16 cellular contexts compared by ENCODE assay signal in the genomic region with DNA sequence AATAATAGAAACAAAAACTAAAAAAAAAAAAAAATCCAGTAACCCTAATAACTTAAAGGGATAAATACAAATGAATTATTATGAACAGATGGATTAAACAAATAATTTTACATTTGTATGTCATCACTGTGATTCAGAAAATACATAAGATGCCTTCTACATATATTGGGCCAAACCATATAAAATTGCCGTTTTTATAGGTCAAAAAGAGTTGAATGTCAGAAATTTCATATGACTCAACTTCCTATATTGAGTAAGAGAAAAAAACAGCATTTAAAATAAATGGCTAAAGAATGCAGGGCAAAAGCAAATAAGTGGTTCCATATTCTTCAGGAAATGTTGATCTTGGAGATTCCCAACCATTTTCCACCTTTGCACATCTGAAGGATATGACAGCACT. TPM values are rescaled to one million over a fixed set of nuclear protein-coding genes. Genes with fewer than 3 reads are reported as not detected.
DNase-seq lines count a peak whose midpoint lies in the region; ATAC-seq and TF ChIP-seq lines count a peak whose summit lies in the region.
"Had no signal": no experiment of that assay in that cellular context is flagged by ENCODE, and none has a peak within 500 bp of the region (broad histone marks: within the 10 kb centered on the region; RNA-seq: fewer than 3 reads in every experiment).

No MANE protein-coding gene starts in this region.

- H3K4me1 Mint-ChIP-seq in activated CD4-positive, alpha-beta memory T cell treated with anti-CD3 and anti-CD28 coated beads, Interleukin-2, amount 10 ng/mL, durations not matched to agents 7 days and 5 days, result peaks cover 10% of the 10 kb centered on the region
- H3K4me1 Mint-ChIP-seq in nephron progenitor cell, result no peaks in the 10 kb centered on the region
- H3K4me1 Mint-ChIP-seq: GM23338 had no signal

- H3K4me2 ChIP-seq in osteoblast (ENCODE audit: insufficient read depth, low read length), result no peak overlapping the region
- H3K4me2 ChIP-seq: GM23338 had no signal

- in situ Hi-C loops in gastrocnemius medialis (cut with MboI; ENCODE audit: low sequenced_read_pairs in 4 of 4), result loop anchor here in 3 of 4 donors (25.0 kb wide), 2 partner anchors 1045 to 1205 kb away; a partner anchor contains a TSS

- no peaks in the 10 kb centered on the region for H3K27me3 Mint-ChIP-seq in activated CD4-positive, alpha-beta memory T cell treated with anti-CD3 and anti-CD28 coated beads, Interleukin-2, amount 10 ng/mL, durations not matched to agents 7 days and 5 days
- no peaks in the 10 kb centered on the region for H3K27me3 Mint-ChIP-seq in nephron progenitor cell (ENCODE audit: low read depth, poor library complexity)

- H4K20me1 ChIP-seq in osteoblast (ENCODE audit: insufficient read depth, low read length), result no peaks in the 10 kb centered on the region

- TF ChIP-seq CTCF in choroid plexus epithelial cell (conservative IDR thresholded peaks at IDR 0.05; ENCODE audit: low read depth, low read length) (no peak), osteoblast (IDR thresholded peaks at IDR 0.05; ENCODE audit: extremely low read depth, low read depth, low read length) (no peak), nephron progenitor cell (IDR thresholded peaks at IDR 0.05) (no peak), gastrocnemius medialis (IDR thresholded peaks at IDR 0.05 in 4 of 5, conservative IDR thresholded peaks at IDR 0.05 in 1 of 5) (no peak)

- H3K9me3 ChIP-seq in osteoblast (ENCODE audit: low read depth, low read length), result no peaks in the 10 kb centered on the region
- H3K9me3 ChIP-seq in gastrocnemius medialis, result no peaks in the 10 kb centered on the region

- CTCF ChIA-PET in activated CD4-positive, alpha-beta memory T cell treated with anti-CD3 and anti-CD28 coated beads, Interleukin-2, amount 10 ng/mL, durations not matched to agents 7 days and 5 days (lab: Charles Lee), result no interaction called here

- peaks cover 11% of the 10 kb centered on the region for H3K79me2 ChIP-seq in osteoblast (ENCODE audit: insufficient read depth, low read length)

- no peak overlapping the region for H3K4me3 Mint-ChIP-seq in activated CD4-positive, alpha-beta memory T cell treated with anti-CD3 and anti-CD28 coated beads, Interleukin-2, amount 10 ng/mL, durations not matched to agents 7 days and 5 days
- H3K4me3 Mint-ChIP-seq in nephron progenitor cell, result no peak overlapping the region
- H3K4me3 Mint-ChIP-seq: GM23338 had no signal

- peaks cover 3% of the 10 kb centered on the region for H3K4me1 ChIP-seq in osteoblast (ENCODE audit: insufficient read depth, low read length)
- no peaks in the 10 kb centered on the region for H3K4me1 ChIP-seq in gastrocnemius medialis

- H3K27me3 ChIP-seq in osteoblast (ENCODE audit: insufficient read depth, low read length) (no peaks in the 10 kb centered on the region), gastrocnemius medialis (no peaks in the 10 kb centered on the region)

- H3K27ac ChIP-seq in osteoblast (ENCODE audit: low read depth, low read length), result no peak overlapping the region
- no peak overlapping the region for H3K27ac ChIP-seq in gastrocnemius medialis

- TF ChIP-seq POLR2A in gastrocnemius medialis (IDR thresholded peaks at IDR 0.05), result no peak

- H2AFZ ChIP-seq in osteoblast (ENCODE audit: low read length), result no peak overlapping the region
- H2AFZ ChIP-seq: GM23338 had no signal

- no peak overlapping the region for H3K27ac Mint-ChIP-seq in activated CD4-positive, alpha-beta memory T cell treated with anti-CD3 and anti-CD28 coated beads, Interleukin-2, amount 10 ng/mL, durations not matched to agents 7 days and 5 days
- H3K27ac Mint-ChIP-seq in nephron progenitor cell, result no peak overlapping the region

- POLR2A ChIA-PET in activated CD4-positive, alpha-beta memory T cell treated with anti-CD3 and anti-CD28 coated beads, Interleukin-2, amount 10 ng/mL, durations not matched to agents 7 days and 5 days (lab: Charles Lee), result no interaction called here

- peaks cover 10% of the 10 kb centered on the region for H3K36me3 ChIP-seq in osteoblast (ENCODE audit: insufficient read depth, low read length)
- peaks cover 0 to 22% of the 10 kb centered on the region in 2 donors for H3K36me3 ChIP-seq in gastrocnemius medialis

- intact Hi-C loops in gastrocnemius medialis (cut with DNase I; ENCODE audit: low total_unique reads), result no loop called here

- no peaks in the 10 kb centered on the region for H3K9me3 Mint-ChIP-seq in activated CD4-positive, alpha-beta memory T cell treated with anti-CD3 and anti-CD28 coated beads, Interleukin-2, amount 10 ng/mL, durations not matched to agents 7 days and 5 days
- no peaks in the 10 kb centered on the region for H3K9me3 Mint-ChIP-seq in nephron progenitor cell
- H3K9me3 Mint-ChIP-seq: GM23338 had no signal

- DNase-seq in CD1c-positive myeloid dendritic cell (ENCODE audit: extremely low spot score) (peak; percentile 13), HT1080 (ENCODE audit: low read depth) (peak; percentile 39), choroid plexus epithelial cell (ENCODE audit: low read depth) (peak; percentile 37), osteoblast (ENCODE audit: insufficient read length, low spot score, missing footprints) (peak; percentile 42), nephron progenitor cell (no peak), gastrocnemius medialis (no peak)
- no peak for DNase-seq in activated CD4-positive, alpha-beta memory T cell treated with anti-CD3 and anti-CD28 coated beads, Interleukin-2, amount 10 ng/mL, durations not matched to agents 7 days and 5 days
- DNase-seq: C1 segment of cervical spinal cord, DMS153, KG1, NCI-H1105, NCI-H1694 treated with DMSO at 0.1 percent for 48 hours, NCI-H748 treated with DMSO at 0.1 percent for 48 hours, SW 1271 had no signal

- no peak overlapping the region for H3K4me3 ChIP-seq in choroid plexus epithelial cell (ENCODE audit: low read depth, low read length)
- H3K4me3 ChIP-seq in osteoblast (ENCODE audit: insufficient read depth, low read length), result no peak overlapping the region
- H3K4me3 ChIP-seq in gastrocnemius medialis, result no peak overlapping the region
- H3K4me3 ChIP-seq: GM12878, GM23338 had no signal

- H3K36me3 Mint-ChIP-seq in activated CD4-positive, alpha-beta memory T cell treated with anti-CD3 and anti-CD28 coated beads, Interleukin-2, amount 10 ng/mL, durations not matched to agents 7 days and 5 days (ENCODE audit: low read depth), result peaks cover 14% of the 10 kb centered on the region
- H3K36me3 Mint-ChIP-seq in nephron progenitor cell (ENCODE audit: low read depth), result peaks cover 41% of the 10 kb centered on the region

- ATAC-seq in gastrocnemius medialis, result no peak
- ATAC-seq: GM12878, GM23338 had no signal

RNA-seq across cellular contexts. Expression of a gene that starts 9.4 kb away (rescaled TPM):
- total RNA-seq in HT1080 (2014; rRNA removed; shearing (Covaris generic)), result 28.3 and 44.3 TPM in 2 replicates
- polyA plus RNA-seq in HT1080 (2015; cell fraction: cytosol; rRNA removed), result 13.9 and 14.2 TPM in 2 replicates
- polyA plus RNA-seq in HT1080 (2015; cell fraction: nucleus; rRNA removed), result 26.4 and 27.6 TPM in 2 replicates
- total RNA-seq in osteoblast, result 14.8 and 18.3 TPM in 2 replicates
- 10 to 100 TPM; 12.6 to 15.2 TPM for total RNA-seq in activated CD4-positive, alpha-beta memory T cell treated with anti-CD3 and anti-CD28 coated beads, Interleukin-2, amount 10 ng/mL, durations not matched to agents 7 days and 5 days
- total RNA-seq in gastrocnemius medialis, result 1 to 10 TPM; 1.7 to 5.0 (median 2.3) TPM

Comparison
In these comparisons a context has a peak if more than half of its experiments do, and no peak if none do; other contexts are left out.
1. DNase-seq: peak in CD1c-positive myeloid dendritic cell (single experiment), HT1080 (single experiment), choroid plexus epithelial cell (single experiment) and osteoblast (single experiment); none in activated CD4-positive, alpha-beta memory T cell treated with anti-CD3 and anti-CD28 coated beads, Interleukin-2, amount 10 ng/mL, durations not matched to agents 7 days and 5 days (single experiment), nephron progenitor cell (single experiment) and gastrocnemius medialis (0 of 2).